ENCODE assay signal across 19 cellular contexts in genomic region chr3:121552797-121553196, GRCh38. TPM values are rescaled to one million over a fixed set of nuclear protein-coding genes. Genes with fewer than 3 reads are reported as not detected.
DNase-seq lines count a peak whose midpoint lies in the region; ATAC-seq, FAIRE-seq and TF ChIP-seq lines count a peak whose summit lies in the region.
"Had no signal": no experiment of that assay in that cellular context is flagged by ENCODE, and none has a peak within 500 bp of the region (broad histone marks: within the 10 kb centered on the region; RNA-seq: fewer than 3 reads in every experiment).

No MANE protein-coding gene starts in this region.

- H2AFZ ChIP-seq in GM23248: peak overlapping the region; percentile 89
- H2AFZ ChIP-seq in OCI-LY3 (ENCODE audit: low read depth, low read length): peak overlapping the region; percentile 91
- peak overlapping the region; percentile 23 for H2AFZ ChIP-seq in astrocyte (ENCODE audit: low read depth, low read length)

- H3K9me3 ChIP-seq in GM23248 (ENCODE audit: low read depth) (no peaks in the 10 kb centered on the region), OCI-LY3 (ENCODE audit: insufficient read depth, low read length) (no peaks in the 10 kb centered on the region), astrocyte (ENCODE audit: insufficient read depth, low read depth, low read length) (no peaks in the 10 kb centered on the region)

- H3K4me3 Mint-ChIP-seq in astrocyte (ENCODE audit: unreplicated experiment) (no peak overlapping the region), neural crest cell (no peak overlapping the region)
- H3K4me3 Mint-ChIP-seq in activated CD4-positive, alpha-beta memory T cell treated with anti-CD3 and anti-CD28 coated beads, Interleukin-2, amount 10 ng/mL, durations not matched to agents 7 days and 5 days: no peak overlapping the region

- H3K27me3 Mint-ChIP-seq in astrocyte (ENCODE audit: low read depth, unreplicated experiment) (no peaks in the 10 kb centered on the region), neural crest cell (ENCODE audit: low read depth) (no peaks in the 10 kb centered on the region)
- peaks cover 7% of the 10 kb centered on the region for H3K27me3 Mint-ChIP-seq in activated CD4-positive, alpha-beta memory T cell treated with anti-CD3 and anti-CD28 coated beads, Interleukin-2, amount 10 ng/mL, durations not matched to agents 7 days and 5 days

- H3K36me3 ChIP-seq in GM23248 (ENCODE audit: low read depth) (no peaks in the 10 kb centered on the region), OCI-LY3 (replicated peaks; ENCODE audit: low read depth, low read length) (no peaks in the 10 kb centered on the region), astrocyte (ENCODE audit: insufficient read depth, low read length) (no peaks in the 10 kb centered on the region)

- in situ Hi-C loops in GM23248 (cut with MboI): loop anchor here (25.0 kb wide), 1 partner anchor 710 kb away; no protein-coding TSS in a partner anchor

- DNase-seq in GM23248: no peak
- no peak for DNase-seq in astrocyte (ENCODE audit: low read depth)
- no peak for DNase-seq in neural crest cell (ENCODE audit: low read depth, low spot score)
- no peak for DNase-seq in activated CD4-positive, alpha-beta memory T cell treated with anti-CD3 and anti-CD28 coated beads, Interleukin-2, amount 10 ng/mL, durations not matched to agents 7 days and 5 days
- no peak for DNase-seq in left lobe of liver (ENCODE audit: low spot score)
- DNase-seq in amygdala (lab: John Stamatoyannopoulos, UW): no peak
- DNase-seq in NCI-H524 treated with DMSO at 0.1 percent for 48 hours (lab: John Stamatoyannopoulos, UW): no peak
- DNase-seq: GOT3, KBM-7, NCI-H1417, NCI-H2029, NCI-H2171, NCI-H69, SW 1271, T-helper 2 cell had no signal

- no peaks in the 10 kb centered on the region for H3K27me3 ChIP-seq in GM23248 (replicated peaks; ENCODE audit: insufficient read depth)
- no peaks in the 10 kb centered on the region for H3K27me3 ChIP-seq in OCI-LY3 (ENCODE audit: low read depth, low read length)
- H3K27me3 ChIP-seq in astrocyte (ENCODE audit: insufficient read depth, low read length): no peaks in the 10 kb centered on the region

- no peaks in the 10 kb centered on the region for H3K4me1 ChIP-seq in GM23248 (ENCODE audit: insufficient read depth)
- peaks cover 39% of the 10 kb centered on the region for H3K4me1 ChIP-seq in OCI-LY3 (ENCODE audit: low read length)
- no peaks in the 10 kb centered on the region for H3K4me1 ChIP-seq in astrocyte (ENCODE audit: insufficient read depth, low read length)

- no peak for ATAC-seq in left lobe of liver

- no peaks in the 10 kb centered on the region for H3F3A ChIP-seq in GM23248 (ENCODE audit: insufficient read depth)

- FAIRE-seq in astrocyte (lab: Jason Lieb, UNC): no peak
- FAIRE-seq: G401.6 had no signal

- H3K9ac ChIP-seq in GM23248 (no peak overlapping the region), OCI-LY3 (ENCODE audit: low read length) (no peak overlapping the region; the same call in 1 of the 2 replicates), astrocyte (ENCODE audit: low read length) (no peak overlapping the region)

- H3K79me2 ChIP-seq in GM23248 (ENCODE audit: insufficient read depth): no peaks in the 10 kb centered on the region
- no peaks in the 10 kb centered on the region for H3K79me2 ChIP-seq in OCI-LY3 (ENCODE audit: low read length)
- no peaks in the 10 kb centered on the region for H3K79me2 ChIP-seq in astrocyte (ENCODE audit: insufficient read depth, low read length)

- H3K27ac ChIP-seq in GM23248 (no peak overlapping the region), OCI-LY3 (ENCODE audit: low read length) (peak overlapping the region; percentile 27; the same call in 1 of the 2 replicates), astrocyte (ENCODE audit: low read depth, low read length) (no peak overlapping the region)
- H3K27ac ChIP-seq: C4-2B had no signal

- WGBS in GM23248 (ENCODE audit: low coverage in 1 of 2, low lambda C conversion rate in 2 of 2, missing lambda C conversion rate in 2 of 2), 2 experiments: 60 to 72% methylated on average over 3 of the region's 3 CpGs

- CTCF ChIA-PET in activated CD4-positive, alpha-beta memory T cell treated with anti-CD3 and anti-CD28 coated beads, Interleukin-2, amount 10 ng/mL, durations not matched to agents 7 days and 5 days (lab: Charles Lee): interaction anchor here (1.1 to 1.2 kb wide), 2 partner anchors 243 to 840 kb away, joined by 3 read pairs; no protein-coding TSS in a partner anchor

- H3K4me1 Mint-ChIP-seq in astrocyte (ENCODE audit: low read depth, unreplicated experiment) (no peaks in the 10 kb centered on the region), neural crest cell (peaks cover 22% of the 10 kb centered on the region)
- peaks cover 16% of the 10 kb centered on the region for H3K4me1 Mint-ChIP-seq in activated CD4-positive, alpha-beta memory T cell treated with anti-CD3 and anti-CD28 coated beads, Interleukin-2, amount 10 ng/mL, durations not matched to agents 7 days and 5 days

- POLR2A ChIA-PET in activated CD4-positive, alpha-beta memory T cell treated with anti-CD3 and anti-CD28 coated beads, Interleukin-2, amount 10 ng/mL, durations not matched to agents 7 days and 5 days (lab: Charles Lee): no interaction called here

- H3K9me3 Mint-ChIP-seq in astrocyte (ENCODE audit: unreplicated experiment): peaks cover 6% of the 10 kb centered on the region
- H3K9me3 Mint-ChIP-seq in neural crest cell: no peaks in the 10 kb centered on the region
- no peaks in the 10 kb centered on the region for H3K9me3 Mint-ChIP-seq in activated CD4-positive, alpha-beta memory T cell treated with anti-CD3 and anti-CD28 coated beads, Interleukin-2, amount 10 ng/mL, durations not matched to agents 7 days and 5 days

- H3K4me2 ChIP-seq in GM23248 (ENCODE audit: unreplicated experiment) (no peak overlapping the region), OCI-LY3 (ENCODE audit: low read length) (peak overlapping the region; percentile 79), astrocyte (ENCODE audit: low read length) (no peak overlapping the region)

- no peaks in the 10 kb centered on the region for H3K9me2 ChIP-seq in GM23248 (ENCODE audit: insufficient read depth)

- no peak overlapping the region for H3K4me3 ChIP-seq in GM23248
- H3K4me3 ChIP-seq in OCI-LY3 (ENCODE audit: low read length): no peak overlapping the region
- H3K4me3 ChIP-seq in astrocyte (ENCODE audit: insufficient read depth, low read depth, low read length): no peak overlapping the region

- TF ChIP-seq CTCF in OCI-LY3 (IDR thresholded peaks at IDR 0.05; ENCODE audit: low read depth, low read length) (no peak), astrocyte (IDR thresholded peaks at IDR 0.05; ENCODE audit: insufficient read depth, low read depth, low read length) (no peak), neural crest cell (conservative IDR thresholded peaks at IDR 0.05) (no peak)

- H3K36me3 Mint-ChIP-seq in astrocyte (ENCODE audit: low read depth, unreplicated experiment) (no peaks in the 10 kb centered on the region), neural crest cell (ENCODE audit: low read depth) (no peaks in the 10 kb centered on the region)
- no peaks in the 10 kb centered on the region for H3K36me3 Mint-ChIP-seq in activated CD4-positive, alpha-beta memory T cell treated with anti-CD3 and anti-CD28 coated beads, Interleukin-2, amount 10 ng/mL, durations not matched to agents 7 days and 5 days (ENCODE audit: low read depth)

- H3K27ac Mint-ChIP-seq in astrocyte (ENCODE audit: unreplicated experiment) (no peak overlapping the region), neural crest cell (ENCODE audit: unreplicated experiment) (peak overlapping the region; percentile 22)
- no peak overlapping the region for H3K27ac Mint-ChIP-seq in activated CD4-positive, alpha-beta memory T cell treated with anti-CD3 and anti-CD28 coated beads, Interleukin-2, amount 10 ng/mL, durations not matched to agents 7 days and 5 days

- no peaks in the 10 kb centered on the region for H4K20me1 ChIP-seq in GM23248 (ENCODE audit: insufficient read depth)
- H4K20me1 ChIP-seq in OCI-LY3 (ENCODE audit: insufficient read depth, low read length): no peaks in the 10 kb centered on the region
- no peaks in the 10 kb centered on the region for H4K20me1 ChIP-seq in astrocyte (ENCODE audit: insufficient read depth, low read length)

RNA-seq across cellular contexts. Expression of gene POLQ, which starts 7.0 kb away (rescaled TPM):
- 1.6 and 2.5 TPM in 2 replicates for total RNA-seq in GM23248 (2014; rRNA removed; shearing (Covaris generic))
- polyA plus RNA-seq in GM23248 (2016; fragmentation: Nextera tagmentation; extraction: Ambion mirVana): 0.81 and 1.0 TPM in 2 replicates
- total RNA-seq in astrocyte: 0.82 and 1.3 TPM in 2 replicates
- 16.9 and 17.8 TPM in 2 replicates for total RNA-seq in neural crest cell
- total RNA-seq in activated CD4-positive, alpha-beta memory T cell treated with anti-CD3 and anti-CD28 coated beads, Interleukin-2, amount 10 ng/mL, durations not matched to agents 7 days and 5 days: 10 to 100 TPM; 27.0 to 27.9 TPM
- total RNA-seq in left lobe of liver: 0.23 TPM

RNA-seq across cellular contexts. Expression of gene ARGFX, which starts 15.0 kb away (rescaled TPM):
- not detected in 2 replicates for total RNA-seq in GM23248 (2014; rRNA removed; shearing (Covaris generic))
- not detected in 2 replicates for polyA plus RNA-seq in GM23248 (2016; fragmentation: Nextera tagmentation; extraction: Ambion mirVana)
- total RNA-seq in astrocyte (not detected in 2 replicates), neural crest cell (not detected in 2 replicates), left lobe of liver (not detected)
- total RNA-seq in activated CD4-positive, alpha-beta memory T cell treated with anti-CD3 and anti-CD28 coated beads, Interleukin-2, amount 10 ng/mL, durations not matched to agents 7 days and 5 days: not detected
- total RNA-seq: A673 had no signal

RNA-seq across cellular contexts. Expression of gene FBXO40, which starts 40.4 kb away (rescaled TPM):
- not detected in 2 replicates for total RNA-seq in GM23248 (2014; rRNA removed; shearing (Covaris generic))
- not detected in 2 replicates for polyA plus RNA-seq in GM23248 (2016; fragmentation: Nextera tagmentation; extraction: Ambion mirVana)
- total RNA-seq in astrocyte (not detected in 2 replicates), neural crest cell (not detected in 2 replicates), left lobe of liver (0.03 TPM)
- total RNA-seq in activated CD4-positive, alpha-beta memory T cell treated with anti-CD3 and anti-CD28 coated beads, Interleukin-2, amount 10 ng/mL, durations not matched to agents 7 days and 5 days: not detected
- total RNA-seq: A673 had no signal

Comparison
In these comparisons a context has a peak if more than half of its experiments do, and no peak if none do; other contexts are left out.
1. H2AFZ ChIP-seq: peak in every context shown above with its lines; median percentile 91 in OCI-LY3; 89 in GM23248; 23 in astrocyte.